Comparison of ENCODE assay signal across 8 cellular contexts in genomic region chr10:70355234-70356021, GRCh38. TPM values are rescaled to one million over a fixed set of nuclear protein-coding genes. Genes with fewer than 3 reads are reported as not detected.
DNase-seq lines count a peak whose midpoint lies in the region; ATAC-seq and TF ChIP-seq lines count a peak whose summit lies in the region.

No MANE protein-coding gene starts in this region.

- H2AK5ac ChIP-seq in IMR-90 (ENCODE audit: low read depth, low read length) = peak overlapping the region; percentile 64

- no peak overlapping the region for H3K23ac ChIP-seq in IMR-90 (ENCODE audit: low read depth, low read length)

- in situ Hi-C loops in GM13976 (cut with MboI; ENCODE audit: low sequenced_read_pairs, unreplicated experiment) = loop anchor here (10.0 kb wide), 1 partner anchor 141 kb away; no protein-coding TSS in a partner anchor
- in situ Hi-C loops in IMR-90 (cut with MboI; ENCODE audit: low sequenced_read_pairs) = no loop called here

- intact Hi-C loops in IMR-90 (cut with micrococcal nuclease) (no loop called here), colonic mucosa (cut with DNase I) (loop anchor here (10.0 kb wide), 1 partner anchor 81 kb away; no protein-coding TSS in a partner anchor), left ventricle myocardium inferior (cut with micrococcal nuclease) (no loop called here)

- DNase-seq in GM13976 (ENCODE audit: low spot score) (peak; percentile 66), IMR-90 (no peak), colonic mucosa (no peak), NCI-H526 (lab: John Stamatoyannopoulos, UW) (no peak), NCI-H1417 treated with DMSO at 0.1 percent for 48 hours (lab: John Stamatoyannopoulos, UW) (no peak), left ventricle myocardium inferior (no peak), NCI-H446 treated with DMSO at 0.1 percent for 48 hours (lab: John Stamatoyannopoulos, UW) (no peak)

- H2BK5ac ChIP-seq in IMR-90 (ENCODE audit: low read depth, low read length, poor library complexity, severe bottlenecking) = no peak overlapping the region

- 0 out of 2 replicates have a peak overlapping the region, but pooled peaks have one; percentile 7 for H3K4ac ChIP-seq in IMR-90 (ENCODE audit: low read depth, low read length)

- ATAC-seq in GM21447 (IDR thresholded peaks at IDR 0.05; ENCODE audit: unreplicated experiment) (peak; percentile 71), IMR-90 (ENCODE audit: low read depth) (no peak)

- 92% methylated on average over 5 of the region's 18 CpGs; no CpG with 5 or more reads in 1 of the 2 experiments for WGBS in IMR-90 (ENCODE audit: extremely low coverage in 2 of 2, insufficient read length in 1 of 2), 2 experiments

- H3K14ac ChIP-seq in IMR-90 (replicated peaks; ENCODE audit: low read depth, low read length) = no peak overlapping the region

- no peak overlapping the region for H2AK9ac ChIP-seq in IMR-90 (replicated peaks; ENCODE audit: low read depth, low read length, poor library complexity)

- no peak overlapping the region for H2BK20ac ChIP-seq in IMR-90 (ENCODE audit: low read depth, low read length)

- H3K27me3 ChIP-seq in IMR-90 (ENCODE audit: control insufficient read depth, insufficient read depth, low read length) (no peaks in the 10 kb centered on the region), colonic mucosa (no peaks in the 10 kb centered on the region), left ventricle myocardium inferior (ENCODE audit: low read depth) (no peaks in the 10 kb centered on the region)

- BruUV-seq in IMR-90 (replicated peaks; lab: Mats Ljungman, UMichigan) = no TSS peak

- H4K8ac ChIP-seq in IMR-90 (ENCODE audit: low read depth in 2 of 2, low read length in 2 of 2) = peak overlapping the region in 1 of 2 experiments; percentile 10; a peak in 1 of 4 replicates

- H3K9me3 ChIP-seq in IMR-90 (ENCODE audit: control insufficient read depth, insufficient read depth, low read length) (no peaks in the 10 kb centered on the region), colonic mucosa (no peaks in the 10 kb centered on the region), left ventricle myocardium inferior (replicated peaks) (no peaks in the 10 kb centered on the region)

- peaks cover 3 to 8% of the 10 kb centered on the region in 2 experiments; a peak in 2 of 4 replicates for H3K79me1 ChIP-seq in IMR-90 (ENCODE audit: low read depth in 1 of 2, low read length in 2 of 2)

- CTCF ChIA-PET in IMR-90 (lab: Yijun Ruan, JAX) = no interaction called here

- H4K91ac ChIP-seq in IMR-90 (ENCODE audit: insufficient read depth, low read depth, low read length) = peak overlapping the region; percentile 14; the same call in 1 of the 2 replicates

- no peaks in the 10 kb centered on the region for H3K36me3 ChIP-seq in IMR-90 (ENCODE audit: control insufficient read depth, insufficient read depth, low read length)
- H3K36me3 ChIP-seq in colonic mucosa = no peaks in the 10 kb centered on the region
- H3K36me3 ChIP-seq in left ventricle myocardium inferior = no peaks in the 10 kb centered on the region

- no peak for TF ChIP-seq POLR2A in IMR-90 (IDR thresholded peaks at IDR 0.05; ENCODE audit: low read depth, low read length)

- H2AFZ ChIP-seq in IMR-90 (replicated peaks; ENCODE audit: low read length, poor library complexity) = no peak overlapping the region

- POLR2A ChIA-PET in IMR-90 (lab: Charles Lee; ENCODE audit: unreplicated experiment) = no interaction called here

- peaks cover 8% of the 10 kb centered on the region; the same call in 1 of the 2 replicates for H4K20me1 ChIP-seq in IMR-90 (ENCODE audit: insufficient read depth, low read length)

- dilution Hi-C loops in IMR-90 (cut with HindIII; ENCODE audit: low sequenced_read_pairs, unreplicated experiment) = no loop called here

- peak overlapping the region; percentile 24; the same call in 1 of the 2 replicates for H2BK120ac ChIP-seq in IMR-90 (ENCODE audit: low read depth, low read length)

- peak overlapping the region; percentile 26; the same call in 1 of the 2 replicates for H4K5ac ChIP-seq in IMR-90 (ENCODE audit: low read depth, low read length)

- H3K27ac ChIP-seq in IMR-90 (ENCODE audit: insufficient read depth, low read length) = no peak overlapping the region
- peak overlapping the region; percentile 50 for H3K27ac ChIP-seq in colonic mucosa
- no peak overlapping the region for H3K27ac ChIP-seq in left ventricle myocardium inferior (replicated peaks)

- no peak overlapping the region; the same call in 2 of the 3 replicates for H2BK15ac ChIP-seq in IMR-90 (ENCODE audit: low read depth, low read length)

- no peak overlapping the region for H3K56ac ChIP-seq in IMR-90 (ENCODE audit: extremely low read depth, insufficient read depth, low read length)

- H3K4me2 ChIP-seq in IMR-90 (ENCODE audit: low read depth, low read length) = no peak overlapping the region; the same call in 1 of the 2 replicates

- TF ChIP-seq CTCF in GM13976 (IDR thresholded peaks at IDR 0.05; ENCODE audit: borderline replicate concordance, control extremely low read depth, extremely low read depth, insufficient read depth, missing control alignments) = no peak
- no peak for TF ChIP-seq CTCF in IMR-90 (conservative IDR thresholded peaks at IDR 0.05; ENCODE audit: low read depth, low read length)
- TF ChIP-seq CTCF in colonic mucosa (IDR thresholded peaks at IDR 0.05) = no peak
- TF ChIP-seq CTCF in left ventricle myocardium inferior (IDR thresholded peaks at IDR 0.05; ENCODE audit: borderline replicate concordance) = no peak

- peak overlapping the region; percentile 76; the same call in 1 of the 2 replicates for H3K18ac ChIP-seq in IMR-90 (ENCODE audit: low read depth, low read length)

- H3K4me1 ChIP-seq in IMR-90 (ENCODE audit: control insufficient read depth, insufficient read depth, low read length) = peaks cover 20% of the 10 kb centered on the region
- H3K4me1 ChIP-seq in colonic mucosa = no peaks in the 10 kb centered on the region
- H3K4me1 ChIP-seq in left ventricle myocardium inferior = peaks cover 29% of the 10 kb centered on the region

- H3K9me1 ChIP-seq in IMR-90 (ENCODE audit: insufficient read depth, low read length) = peaks cover 17% of the 10 kb centered on the region

- no peak for TF ChIP-seq RAD21 in IMR-90 (IDR thresholded peaks at IDR 0.05; ENCODE audit: low read length)

- no peak overlapping the region for H3K9ac ChIP-seq in IMR-90 (ENCODE audit: low read depth, low read length)
- peak overlapping the region in 1 of 2 donors; percentile 31 for H3K9ac ChIP-seq in colonic mucosa (ENCODE audit: low read depth in 2 of 2, low read length in 2 of 2)

- H3K4me3 ChIP-seq in IMR-90 (ENCODE audit: insufficient read depth, low read depth, low read length) = no peak overlapping the region
- H3K4me3 ChIP-seq in colonic mucosa = no peak overlapping the region
- no peak overlapping the region for H3K4me3 ChIP-seq in left ventricle myocardium inferior

TF ChIP-seq in IMR-90, 13 proteins besides CTCF, POLR2A, EP300 and RAD21:
- TF ChIP-seq BHLHE40 (IDR thresholded peaks at IDR 0.05; ENCODE audit: low read depth, low read length) (no peak), CEBPB (IDR thresholded peaks at IDR 0.05; ENCODE audit: low read depth, low read length) (peak; percentile 69), FOS (IDR thresholded peaks at IDR 0.05; ENCODE audit: low read depth, low read length) (no peak)
TF ChIP-seq in IMR-90: peak in this region for 1.

RNA-seq across cellular contexts. Expression of gene LRRC20, which starts 27.0 kb away (rescaled TPM):
- total RNA-seq in IMR-90 (2012; rRNA removed) = 6.9 and 9.5 TPM in 2 replicates
- polyA plus RNA-seq in IMR-90 (2012; rRNA removed) = 11.5 and 12.4 TPM in 2 replicates
- polyA plus RNA-seq in IMR-90 (2012; cell fraction: cytosol; rRNA removed) = 8.1 and 15.0 TPM in 2 replicates
- polyA plus RNA-seq in IMR-90 (2012; cell fraction: nucleus; rRNA removed; ENCODE audit: low replicate concordance) = 9.0 and 12.6 TPM in 2 replicates
- 1 to 10 TPM; 5.0 to 9.8 TPM for total RNA-seq in colonic mucosa
- 75.4 TPM for total RNA-seq in left ventricle myocardium inferior

RNA-seq across cellular contexts. Expression of gene EIF4EBP2, which starts 48.5 kb away (rescaled TPM):
- total RNA-seq in IMR-90 (2012; rRNA removed) (15.6 and 20.8 TPM in 2 replicates), colonic mucosa (10 to 100 TPM; 77.1 to 77.7 TPM), left ventricle myocardium inferior (75.1 TPM)
- polyA plus RNA-seq in IMR-90 (2012; rRNA removed) = 10.4 and 13.7 TPM in 2 replicates
- polyA plus RNA-seq in IMR-90 (2012; cell fraction: cytosol; rRNA removed) = 3.8 and 5.4 TPM in 2 replicates
- 2.9 and 17.2 TPM in 2 replicates for polyA plus RNA-seq in IMR-90 (2012; cell fraction: nucleus; rRNA removed; ENCODE audit: low replicate concordance)
